In genomic region chr1:233300326-233300725, GRCh38 we compare ENCODE assay signal across 23 cellular contexts. TPM values are rescaled to one million over a fixed set of nuclear protein-coding genes. Genes with fewer than 3 reads are reported as not detected.
DNase-seq lines count a peak whose midpoint lies in the region; ATAC-seq and TF ChIP-seq lines count a peak whose summit lies in the region.
"Had no signal": no experiment of that assay in that cellular context is flagged by ENCODE, and none has a peak within 500 bp of the region (broad histone marks: within the 10 kb centered on the region; RNA-seq: fewer than 3 reads in every experiment).

No MANE protein-coding gene starts in this region.

- intact Hi-C loops in psoas muscle (cut with DNase I): no loop called here

- no peaks in the 10 kb centered on the region for H3K36me3 ChIP-seq in psoas muscle (ENCODE audit: insufficient read depth in 1 of 2, low read depth in 1 of 2)
- H3K36me3 ChIP-seq: BLaER1, SJSA1 had no signal

- no peaks in the 10 kb centered on the region for H3K9me3 ChIP-seq in psoas muscle
- H3K9me3 ChIP-seq: BLaER1, SJSA1 had no signal

- no peak overlapping the region for H3K27ac ChIP-seq in psoas muscle
- H3K27ac ChIP-seq: BLaER1, PC-9, SJSA1 had no signal

- DNase-seq in ELF-1 (ENCODE audit: low read depth, low spot score): peak; percentile 30
- DNase-seq in M059J (ENCODE audit: low read depth): peak; percentile 57
- DNase-seq in choroid plexus epithelial cell (ENCODE audit: low read depth): peak; percentile 10
- peak; percentile 21 for DNase-seq in iris pigment epithelial cell (ENCODE audit: low read depth)
- no peak for DNase-seq in effector CD8-positive, alpha-beta T cell (lab: John Stamatoyannopoulos, UW)
- DNase-seq in psoas muscle: no peak
- DNase-seq: CD4-positive, CD25-positive, alpha-beta regulatory T cell; DMS153; DND-41; KG1; NCI-H1048; NCI-H1417; NCI-H1694 treated with DMSO at 0.1 percent for 48 hours; NCI-H2081; NCI-H2227 treated with DMSO at 0.1 percent for 48 hours; NCI-H526 treated with DMSO at 0.1 percent for 48 hours; PC-9; Right ventricle myocardium superior; RPMI8226 had no signal

- peaks cover 0 to 39% (median 2%) of the 10 kb centered on the region in 3 donors for H3K27me3 ChIP-seq in psoas muscle (ENCODE audit: insufficient read depth in 3 of 3, low read length in 2 of 3)
- H3K27me3 ChIP-seq: BLaER1, SJSA1 had no signal

- no peaks in the 10 kb centered on the region for H3K4me1 ChIP-seq in psoas muscle

- ATAC-seq in HG02852 (IDR thresholded peaks at IDR 0.05; ENCODE audit: unreplicated experiment) (no peak), psoas muscle (no peak)

- TF ChIP-seq CTCF in choroid plexus epithelial cell (conservative IDR thresholded peaks at IDR 0.05; ENCODE audit: low read depth, low read length) (no peak), psoas muscle (IDR thresholded peaks at IDR 0.05) (no peak)

- WGBS in psoas muscle, 3 donors: 64 to 68% (median 65%) methylated on average over 2 of the region's 2 CpGs

- H3K4me3 ChIP-seq in choroid plexus epithelial cell (ENCODE audit: low read depth, low read length): no peak overlapping the region
- H3K4me3 ChIP-seq in psoas muscle: no peak overlapping the region
- H3K4me3 ChIP-seq: BLaER1, PC-9, SJSA1 had no signal

RNA-seq across cellular contexts. Expression of gene PCNX2, which starts 4.8 kb away (rescaled TPM):
- 14.4 and 14.9 TPM in 2 replicates for total RNA-seq in M059J (2014; rRNA removed; shearing (Covaris generic))
- 1 to 10 TPM in 1 of 4 donors, under 1 TPM in 3; 0.22 to 1.1 (median 0.68) TPM for total RNA-seq in psoas muscle
- polyA plus RNA-seq in psoas muscle: under 1 TPM; 0.16 to 0.82 (median 0.21) TPM

RNA-seq across cellular contexts. Expression of gene MAP3K21, which starts 27.2 kb away (rescaled TPM):
- total RNA-seq in M059J (2014; rRNA removed; shearing (Covaris generic)): 3.6 and 7.9 TPM in 2 replicates
- under 1 TPM; 0.11 to 0.49 (median 0.18) TPM for total RNA-seq in psoas muscle
- polyA plus RNA-seq in psoas muscle: under 1 TPM; 0.04 to 0.20 (median 0.06) TPM
- total RNA-seq: G401 had no signal

Comparison
In these comparisons a context has a peak if more than half of its experiments do, and no peak if none do; other contexts are left out.
1. DNase-seq: peak in ELF-1 (single experiment), M059J (single experiment), choroid plexus epithelial cell (single experiment) and iris pigment epithelial cell (single experiment); none in effector CD8-positive, alpha-beta T cell (single experiment) and psoas muscle (0 of 2).